Comparison of ENCODE assay signal across 19 cellular contexts in genomic region chr3:145183261-145183660, GRCh38.
"Had no signal": no experiment of that assay in that cellular context is flagged by ENCODE, and none has a peak within 500 bp of the region (broad histone marks: within the 10 kb centered on the region; RNA-seq: fewer than 3 reads in every experiment).

No MANE protein-coding gene starts in this region.

- H3K9me3 ChIP-seq: left ventricle myocardium inferior, suprapubic skin, upper lobe of left lung had no signal

- H3K27me3 ChIP-seq: suprapubic skin, upper lobe of left lung had no signal

- H3K27ac ChIP-seq: left ventricle myocardium inferior, suprapubic skin, upper lobe of left lung had no signal

- DNase-seq: activated CD4-positive, alpha-beta T cell treated with anti-CD3 and anti-CD28 coated beads, Interleukin-2, amount 50 U/mL, for 48 hours; activated CD4-positive, CD25-positive, alpha-beta regulatory T cell treated with anti-CD3 and anti-CD28 coated beads, Interleukin-2, amount 50 U/mL, for 72 hours; activated CD8-positive, alpha-beta memory T cell treated with anti-CD3 and anti-CD28 coated beads, Interleukin-2, amount 10 ng/mL, durations not matched to agents 7 days and 5 days; activated gamma-delta T cell treated with Interleukin-2 at 50 U/mL for 16 hours; activated naive CD8-positive, alpha-beta T cell treated with anti-CD3 and anti-CD28 coated beads, Interleukin-2, amount 10 ng/mL, durations not matched to agents 7 days and 5 days; activated T-cell treated with anti-CD3 and anti-CD28 coated beads, Interleukin-2, amount 50 U/mL, for 48 hours; caudate nucleus; cortex of kidney; effector CD8-positive, alpha-beta T cell; foreskin melanocyte; head of caudate nucleus; islet precursor cell; left ventricle myocardium inferior; stimulated activated CD4-positive, alpha-beta T cell treated with anti-CD3 and anti-CD28 coated beads, Interleukin-4, amount 100 ng/mL, for 1 hour; stimulated activated CD8-positive, alpha-beta memory T cell treated with anti-CD3 and anti-CD28 coated beads, Interleukin-4, amount 100 ng/mL, for 48 hours; stimulated activated naive CD8-positive, alpha-beta T cell treated with anti-CD3 and anti-CD28 coated beads, Interleukin-15, Interleukin-2, amounts not matched to agents 100 U/mL and 50 U/mL, for 24 hours; T-helper 9 cell; upper lobe of left lung had no signal

- H3K4me1 ChIP-seq: left ventricle myocardium inferior had no signal

- H3K4me3 ChIP-seq: suprapubic skin had no signal

- H3K36me3 ChIP-seq: left ventricle myocardium inferior, suprapubic skin, upper lobe of left lung had no signal

- ATAC-seq: activated CD8-positive, alpha-beta memory T cell treated with anti-CD3 and anti-CD28 coated beads, Interleukin-2, amount 10 ng/mL, durations not matched to agents 7 days and 5 days; stimulated activated naive CD8-positive, alpha-beta T cell treated with anti-CD3 and anti-CD28 coated beads, Interleukin-15, Interleukin-2, amounts not matched to agents 100 U/mL and 50 U/mL, for 24 hours had no signal
